In genomic region chr2:171109020-171109419, GRCh38 we compare ENCODE assay signal across 4 cellular contexts.
TF ChIP-seq lines count a peak whose summit lies in the region.

No MANE protein-coding gene starts in this region.

TF ChIP-seq in SK-N-SH treated with all-trans-retinoic acid at 6 μM for 48 hours, 23 proteins besides CTCF, POLR2A, EP300 and RAD21:
- TF ChIP-seq CREB5 (CRISPR knock-in tag; IDR thresholded peaks at IDR 0.05; ENCODE audit: low read depth) (peak; percentile 72; the same call in 1 of the 2 replicates), PPARA (CRISPR knock-in tag; IDR thresholded peaks at IDR 0.05; ENCODE audit: borderline replicate concordance) (no peak), ISL1 (CRISPR knock-in tag; IDR thresholded peaks at IDR 0.05) (peak; percentile 78), TSHZ2 (CRISPR knock-in tag; IDR thresholded peaks at IDR 0.05) (no peak)

TF ChIP-seq in SK-N-SH, 30 proteins besides CTCF, POLR2A, EP300 and RAD21 (continues in another document):
- TF ChIP-seq SMC3 (IDR thresholded peaks at IDR 0.05; ENCODE audit: low read depth, low read length): no peak
- no peak for TF ChIP-seq TCF12 (IDR thresholded peaks at IDR 0.05)
- TF ChIP-seq ELF1 (IDR thresholded peaks at IDR 0.05): no peak
- TF ChIP-seq TEAD4 (IDR thresholded peaks at IDR 0.05; ENCODE audit: borderline replicate concordance, insufficient read depth): no peak
- no peak for TF ChIP-seq REST (IDR thresholded peaks at IDR 0.05; ENCODE audit: low read depth, low read length)
- TF ChIP-seq JUND (IDR thresholded peaks at IDR 0.05): no peak
- no peak for TF ChIP-seq MXI1 (IDR thresholded peaks at IDR 0.05; ENCODE audit: low read depth, low read length)
- TF ChIP-seq MAX (IDR thresholded peaks at IDR 0.05; ENCODE audit: low read depth): no peak
- no peak for TF ChIP-seq NRF1 (IDR thresholded peaks at IDR 0.05; ENCODE audit: low read depth, low read length)
- TF ChIP-seq USF1 (IDR thresholded peaks at IDR 0.05; ENCODE audit: borderline replicate concordance, low read depth): no peak
- TF ChIP-seq GABPA (IDR thresholded peaks at IDR 0.05; ENCODE audit: low read depth): no peak
- no peak for TF ChIP-seq ZBTB33 (IDR thresholded peaks at IDR 0.05; ENCODE audit: borderline replicate concordance, low read depth)
- TF ChIP-seq YY1 (IDR thresholded peaks at IDR 0.05; ENCODE audit: low read depth): no peak
- TF ChIP-seq RCOR1 (IDR thresholded peaks at IDR 0.05; ENCODE audit: low read length): no peak

TF ChIP-seq in K562, 482 proteins besides CTCF, POLR2A, EP300 and RAD21:
- TF ChIP-seq TAF9B (IDR thresholded peaks at IDR 0.05; ENCODE audit: partially characterized antibody) (peak; percentile 26), ZBTB8A (IDR thresholded peaks at IDR 0.05; ENCODE audit: partially characterized antibody) (no peak)

TF ChIP-seq in WTC11, 78 proteins besides CTCF, POLR2A, EP300 and RAD21:
- TF ChIP-seq MXD4 (CRISPR knock-in tag; IDR thresholded peaks at IDR 0.05; ENCODE audit: borderline replicate concordance): no peak
- TF ChIP-seq ZNF263 (CRISPR knock-in tag; IDR thresholded peaks at IDR 0.05; ENCODE audit: low read depth): no peak
